ENCODE assay signal across 8 cellular contexts in the genomic region with DNA sequence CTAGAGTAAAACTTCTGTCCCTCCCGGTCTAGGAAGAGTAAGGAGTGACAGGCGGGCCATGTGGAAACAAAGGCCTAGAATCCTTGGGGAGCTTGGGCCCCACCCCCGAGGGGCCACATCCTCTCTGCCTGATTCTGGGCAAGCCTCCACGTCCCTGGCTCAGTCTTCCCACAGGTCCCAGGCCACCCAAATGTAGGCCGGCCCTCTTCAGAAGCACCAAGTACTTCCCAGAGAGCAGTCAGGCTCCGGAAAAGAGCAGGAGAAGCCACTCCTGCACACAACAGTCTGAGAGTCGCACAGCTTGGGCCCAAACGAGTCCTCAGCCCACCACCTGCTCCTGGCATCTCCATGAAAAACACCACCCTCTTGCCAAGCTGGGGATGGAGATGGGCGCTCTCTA. TPM values are rescaled to one million over a fixed set of nuclear protein-coding genes. Genes with fewer than 3 reads are reported as not detected.
DNase-seq lines count a peak whose midpoint lies in the region; FAIRE-seq and TF ChIP-seq lines count a peak whose summit lies in the region.

No MANE protein-coding gene starts in this region.

- CTCF ChIA-PET in activated CD4-positive, alpha-beta memory T cell treated with anti-CD3 and anti-CD28 coated beads for 36 hours (lab: Charles Lee) = interaction anchor here (1.5 to 29.1 kb wide), 4 partner anchors 13 to 254 kb away, joined by 3 to 1198 read pairs (median 168); a partner anchor contains a TSS

- peak overlapping the region; percentile 93 for H3K27ac ChIP-seq in left ventricle myocardium inferior (replicated peaks)
- peak overlapping the region; percentile 23 to 98 (median 92) for H3K27ac ChIP-seq in spleen

- H3K9me3 ChIP-seq in left ventricle myocardium inferior (replicated peaks) (no peaks in the 10 kb centered on the region), spleen (no peaks in the 10 kb centered on the region)

- WGBS in spleen, 5 donors = 44 to 58% (median 55%) methylated on average over 5 to 9 of the region's 9 CpGs

- H3K36me3 ChIP-seq in left ventricle myocardium inferior (peaks cover 25% of the 10 kb centered on the region), spleen (peaks cover 0 to 63% (median 13%) of the 10 kb centered on the region in 6 donors)

- TF ChIP-seq CTCF in left ventricle myocardium inferior (IDR thresholded peaks at IDR 0.05; ENCODE audit: borderline replicate concordance) = no peak
- no peak for TF ChIP-seq CTCF in spleen (IDR thresholded peaks at IDR 0.05 in 8 of 11, conservative IDR thresholded peaks at IDR 0.05 in 3 of 11)

- no peaks in the 10 kb centered on the region for H3K27me3 ChIP-seq in left ventricle myocardium inferior (ENCODE audit: low read depth)
- no peaks in the 10 kb centered on the region for H3K27me3 ChIP-seq in spleen (replicated peaks in 1 of 7)

- no peak for TF ChIP-seq POLR2A in GM12892 (IDR thresholded peaks at IDR 0.05; ENCODE audit: low read depth, low read length)
- no peak for TF ChIP-seq POLR2A in spleen (IDR thresholded peaks at IDR 0.05)

- H3K4me3 ChIP-seq in left ventricle myocardium inferior (peak overlapping the region; percentile 49), spleen (peak overlapping the region in 1 of 8 donors; percentile 57)

- peaks cover 45% of the 10 kb centered on the region for H3K36me3 Mint-ChIP-seq in activated CD4-positive, alpha-beta memory T cell treated with anti-CD3 and anti-CD28 coated beads for 36 hours

- H3K27me3 Mint-ChIP-seq in activated CD4-positive, alpha-beta memory T cell treated with anti-CD3 and anti-CD28 coated beads for 36 hours = no peaks in the 10 kb centered on the region

- peaks cover 9% of the 10 kb centered on the region for H3K9me3 Mint-ChIP-seq in activated CD4-positive, alpha-beta memory T cell treated with anti-CD3 and anti-CD28 coated beads for 36 hours

- H3K4me3 Mint-ChIP-seq in activated CD4-positive, alpha-beta memory T cell treated with anti-CD3 and anti-CD28 coated beads for 36 hours = peak overlapping the region; percentile 39

- FAIRE-seq in GM12892 (lab: Jason Lieb, UNC) = peak; percentile 58

- POLR2A ChIA-PET in activated CD4-positive, alpha-beta memory T cell treated with anti-CD3 and anti-CD28 coated beads for 36 hours (lab: Charles Lee) = interaction anchor here (0.8 to 20.4 kb wide), 3 partner anchors 10 to 16 kb away, joined by 5 to 460 read pairs (median 21); a partner anchor contains a TSS

- H3K4me1 ChIP-seq in left ventricle myocardium inferior (peaks cover 100% of the 10 kb centered on the region), spleen (peaks cover 91 to 100% (median 100%) of the 10 kb centered on the region in 6 donors)

- H3K4me1 Mint-ChIP-seq in activated CD4-positive, alpha-beta memory T cell treated with anti-CD3 and anti-CD28 coated beads for 36 hours (ENCODE audit: low read depth) = peaks cover 91% of the 10 kb centered on the region

- intact Hi-C loops in activated CD4-positive, alpha-beta memory T cell treated with anti-CD3 and anti-CD28 coated beads for 36 hours (cut with micrococcal nuclease) = no loop called here
- intact Hi-C loops in left ventricle myocardium inferior (cut with micrococcal nuclease) = no loop called here
- intact Hi-C loops in spleen (cut with DNase I; ENCODE audit: low total_unique reads) = no loop called here

- no peak for DNase-seq in GM12892 (ENCODE audit: insufficient read length)
- DNase-seq in activated CD4-positive, alpha-beta memory T cell treated with anti-CD3 and anti-CD28 coated beads for 36 hours = no peak
- DNase-seq in left ventricle myocardium inferior = peak; percentile 77
- DNase-seq in spleen = no peak
- DNase-seq in activated effector memory CD4-positive, alpha-beta T cell treated with anti-CD3 and anti-CD28 coated beads, Interleukin-2, amount 50 U/mL, for 16 hours = no peak
- no peak for DNase-seq in NCI-H2171 (lab: John Stamatoyannopoulos, UW)
- DNase-seq in activated CD8-positive, alpha-beta memory T cell treated with anti-CD3 and anti-CD28 coated beads, Interleukin-2, amount 50 U/mL, for 4 hours = no peak
- DNase-seq in NCI-H82 treated with DMSO at 0.1 percent for 48 hours (lab: John Stamatoyannopoulos, UW; ENCODE audit: unreplicated experiment) = no peak

- peak overlapping the region; percentile 96 for H3K27ac Mint-ChIP-seq in activated CD4-positive, alpha-beta memory T cell treated with anti-CD3 and anti-CD28 coated beads for 36 hours

RNA-seq across cellular contexts. Expression of a gene that starts 15.5 kb away (rescaled TPM):
- polyA plus RNA-seq in GM12892 (2012; ENCODE audit: missing spikeins) = 76.6 TPM
- 100 to 1,000 TPM; 103 to 113 TPM for total RNA-seq in activated CD4-positive, alpha-beta memory T cell treated with anti-CD3 and anti-CD28 coated beads for 36 hours
- 40.3 TPM for total RNA-seq in left ventricle myocardium inferior
- total RNA-seq in spleen = 100 to 1,000 TPM; 117 to 337 (median 201) TPM
- 10 to 100 TPM; 51.9 to 93.9 (median 53.7) TPM for polyA plus RNA-seq in spleen

RNA-seq across cellular contexts. Expression of a gene that starts 18.5 kb away (rescaled TPM):
- 0.15 TPM for polyA plus RNA-seq in GM12892 (2012; ENCODE audit: missing spikeins)
- total RNA-seq in activated CD4-positive, alpha-beta memory T cell treated with anti-CD3 and anti-CD28 coated beads for 36 hours = under 1 TPM; 0.39 to 0.69 TPM
- total RNA-seq in left ventricle myocardium inferior (1.1 TPM), spleen (1 to 10 TPM; 1.9 to 4.6 (median 2.6) TPM)
- 1 to 10 TPM in 2 of 3 donors, under 1 TPM in 1; 0.74 to 2.0 (median 1.0) TPM for polyA plus RNA-seq in spleen

RNA-seq across cellular contexts. Expression of a gene that starts 52.6 kb away (rescaled TPM):
- 9.5 TPM for polyA plus RNA-seq in GM12892 (2012; ENCODE audit: missing spikeins)
- 10 to 100 TPM; 31.3 to 32.2 TPM for total RNA-seq in activated CD4-positive, alpha-beta memory T cell treated with anti-CD3 and anti-CD28 coated beads for 36 hours
- total RNA-seq in left ventricle myocardium inferior (8.7 TPM), spleen (10 to 100 TPM; 20.1 to 33.6 (median 28.2) TPM)
- 10 to 100 TPM; 17.8 to 27.6 (median 20.5) TPM for polyA plus RNA-seq in spleen

RNA-seq across cellular contexts. Expression of a gene that starts 54.1 kb away (rescaled TPM):
- polyA plus RNA-seq in GM12892 (2012; ENCODE audit: missing spikeins) = 3.2 TPM
- total RNA-seq in activated CD4-positive, alpha-beta memory T cell treated with anti-CD3 and anti-CD28 coated beads for 36 hours = 10 to 100 TPM; 20.2 to 20.5 TPM
- 13.1 TPM for total RNA-seq in left ventricle myocardium inferior
- 10 to 100 TPM; 32.7 to 57.3 (median 40.3) TPM for total RNA-seq in spleen
- polyA plus RNA-seq in spleen = 10 to 100 TPM; 14.3 to 30.3 (median 28.8) TPM

RNA-seq across cellular contexts. Expression of a gene that starts 59.9 kb away (rescaled TPM):
- polyA plus RNA-seq in GM12892 (2012; ENCODE audit: missing spikeins) = 27.8 TPM
- total RNA-seq in activated CD4-positive, alpha-beta memory T cell treated with anti-CD3 and anti-CD28 coated beads for 36 hours = 10 to 100 TPM; 83.3 to 85.8 TPM
- total RNA-seq in left ventricle myocardium inferior (7.5 TPM), spleen (100 to 1,000 TPM in 1 of 7 donors, 10 to 100 TPM in 6; 41.5 to 106 (median 57.4) TPM)
- polyA plus RNA-seq in spleen = 10 to 100 TPM; 40.8 to 70.8 (median 63.8) TPM
